In the genomic region with DNA sequence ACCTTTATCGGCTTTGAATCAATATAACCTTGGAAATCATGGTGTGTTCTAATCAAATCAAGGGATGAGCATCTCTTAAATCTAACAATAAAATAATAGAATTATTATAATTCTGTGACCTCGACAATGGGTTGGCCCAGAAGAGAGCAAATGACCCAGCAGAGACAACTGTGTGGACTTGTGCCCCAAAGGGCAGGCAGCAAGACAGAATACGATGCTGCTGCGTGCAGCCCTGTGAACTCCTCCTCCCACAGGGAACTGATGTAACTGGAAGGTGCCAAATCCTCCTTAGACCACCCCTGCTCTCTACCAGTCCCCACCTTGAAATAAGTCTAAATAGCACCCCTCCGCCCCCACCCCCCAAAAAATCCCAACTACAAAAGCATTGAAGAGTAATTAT, we compare ENCODE assay signal across 29 cellular contexts. TPM values are rescaled to one million over a fixed set of nuclear protein-coding genes. Genes with fewer than 3 reads are reported as not detected.
"Had no signal": no experiment of that assay in that cellular context is flagged by ENCODE, and none has a peak within 500 bp of the region (broad histone marks: within the 10 kb centered on the region; RNA-seq: fewer than 3 reads in every experiment).

No MANE protein-coding gene starts in this region.

- ATAC-seq: stimulated activated effector memory CD8-positive, alpha-beta T cell treated with anti-CD3 and anti-CD28 coated beads, Interleukin-12 subunit alpha, Interleukin-12 subunit beta, amount 100 ng/mL, for 72 hours; stimulated activated memory B cell treated with anti-CD40 and anti-IgM and Interleukin-4, amounts not matched to agents 10 μg/mL and 1 μg/mL and 100 μg/mL, for 72 hours; stimulated activated naive B cell treated with anti-CD40 and anti-IgM and Interleukin-4, amounts not matched to agents 10 μg/mL and 1 μg/mL and 100 μg/mL, for 72 hours; stimulated activated naive CD8-positive, alpha-beta T cell treated with anti-CD3 and anti-CD28 coated beads, Interleukin-15, amount 100 ng/mL, for 72 hours; stimulated activated naive CD8-positive, alpha-beta T cell treated with anti-CD3 and anti-CD28 coated beads, Interleukin-15, Interleukin-2, amounts not matched to agents 100 U/mL and 50 U/mL, for 24 hours; upper lobe of right lung had no signal

- H3K4me3 ChIP-seq: stomach, suprapubic skin, testis, thoracic aorta, thyroid gland, tibial artery, tibial nerve, transverse colon, upper lobe of left lung, upper lobe of right lung, uterus, vagina had no signal

- H3K36me3 ChIP-seq: stomach, suprapubic skin, thoracic aorta, thyroid gland, tibial artery, tibial nerve, transverse colon, upper lobe of left lung, upper lobe of right lung, uterus, vagina had no signal

- H3K4me1 Mint-ChIP-seq: stimulated activated effector memory CD8-positive, alpha-beta T cell treated with anti-CD3 and anti-CD28 coated beads, Interleukin-12 subunit alpha, Interleukin-12 subunit beta, amount 100 ng/mL, for 72 hours; stimulated activated memory B cell treated with anti-CD40 and anti-IgM and Interleukin-4, amounts not matched to agents 10 μg/mL and 1 μg/mL and 100 μg/mL, for 72 hours had no signal

- DNase-seq: stimulated activated CD4-positive, alpha-beta T cell treated with anti-CD3 and anti-CD28 coated beads, Interleukin-2, amount 100 ng/mL, for 48 hours; stimulated activated CD4-positive, alpha-beta T cell treated with anti-CD3 and anti-CD28 coated beads, Interleukin-4, amount 100 ng/mL, for 1 hour; stimulated activated CD4-positive, alpha-beta T cell treated with anti-CD3 and anti-CD28 coated beads, Interleukin-4, amount 100 ng/mL, for 24 hours; stimulated activated CD4-positive, alpha-beta T cell treated with anti-CD3 and anti-CD28 coated beads, Interleukin-4, amount 100 ng/mL, for 4 hours; stimulated activated CD8-positive, alpha-beta memory T cell treated with anti-CD3 and anti-CD28 coated beads, Interleukin-4, amount 100 ng/mL, for 48 hours; stimulated activated naive B cell treated with anti-CD40 and anti-IgM and Interleukin-4, amounts not matched to agents 10 μg/mL and 1 μg/mL and 100 μg/mL, for 72 hours; stimulated activated naive CD4-positive, alpha-beta T cell; stimulated activated naive CD4-positive, alpha-beta T cell treated with Interleukin-2 at 50 U/mL for 16 hours; stimulated activated naive CD8-positive, alpha-beta T cell treated with anti-CD3 and anti-CD28 coated beads, Interleukin-15, amount 100 ng/mL, for 72 hours; stimulated activated naive CD8-positive, alpha-beta T cell treated with anti-CD3 and anti-CD28 coated beads, Interleukin-15, Interleukin-2, amounts not matched to agents 100 U/mL and 50 U/mL, for 24 hours; stomach; substantia nigra; testis; thyroid gland; tibial artery; transverse colon; trophoblast cell; upper lobe of left lung; upper lobe of right lung; uterus had no signal

- H3K4me1 ChIP-seq: stomach, suprapubic skin, testis, thyroid gland, transverse colon, upper lobe of left lung, upper lobe of right lung, uterus, vagina had no signal

- H3K36me3 Mint-ChIP-seq: stimulated activated effector memory CD8-positive, alpha-beta T cell treated with anti-CD3 and anti-CD28 coated beads, Interleukin-12 subunit alpha, Interleukin-12 subunit beta, amount 100 ng/mL, for 72 hours; stimulated activated memory B cell treated with anti-CD40 and anti-IgM and Interleukin-4, amounts not matched to agents 10 μg/mL and 1 μg/mL and 100 μg/mL, for 72 hours; type B pancreatic cell had no signal

- H3K4me3 Mint-ChIP-seq: stimulated activated effector memory CD8-positive, alpha-beta T cell treated with anti-CD3 and anti-CD28 coated beads, Interleukin-12 subunit alpha, Interleukin-12 subunit beta, amount 100 ng/mL, for 72 hours; stimulated activated memory B cell treated with anti-CD40 and anti-IgM and Interleukin-4, amounts not matched to agents 10 μg/mL and 1 μg/mL and 100 μg/mL, for 72 hours; stimulated activated naive B cell treated with anti-CD40 and anti-IgM and Interleukin-4, amounts not matched to agents 10 μg/mL and 1 μg/mL and 100 μg/mL, for 72 hours; stimulated activated naive CD8-positive, alpha-beta T cell treated with anti-CD3 and anti-CD28 coated beads, Interleukin-15, amount 100 ng/mL, for 72 hours; stimulated activated naive CD8-positive, alpha-beta T cell treated with anti-CD3 and anti-CD28 coated beads, Interleukin-15, Interleukin-2, amounts not matched to agents 100 ng/mL and 50 ng/mL, for 24 hours; type B pancreatic cell had no signal

- H3K9me3 ChIP-seq: stomach, suprapubic skin, testis, thoracic aorta, thyroid gland, tibial artery, tibial nerve, transverse colon, upper lobe of left lung, upper lobe of right lung, uterus, vagina had no signal

- H3K27me3 ChIP-seq: suprapubic skin, testis, thyroid gland, tibial artery, tibial nerve, transverse colon, upper lobe of left lung, uterus, vagina had no signal

- H3K27ac Mint-ChIP-seq: stimulated activated effector memory CD8-positive, alpha-beta T cell treated with anti-CD3 and anti-CD28 coated beads, Interleukin-12 subunit alpha, Interleukin-12 subunit beta, amount 100 ng/mL, for 72 hours; stimulated activated memory B cell treated with anti-CD40 and anti-IgM and Interleukin-4, amounts not matched to agents 10 μg/mL and 1 μg/mL and 100 μg/mL, for 72 hours; stimulated activated naive CD8-positive, alpha-beta T cell treated with anti-CD3 and anti-CD28 coated beads, Interleukin-15, Interleukin-2, amounts not matched to agents 100 ng/mL and 50 ng/mL, for 24 hours; type B pancreatic cell had no signal

- H3K27ac ChIP-seq: stomach, suprapubic skin, testis, thoracic aorta, thyroid gland, tibial artery, tibial nerve, transverse colon, upper lobe of left lung, upper lobe of right lung, uterus, vagina had no signal

RNA-seq across cellular contexts. Expression of gene ACAN, which starts 50.7 kb away (rescaled TPM):
- total RNA-seq: subcutaneous adipose tissue had no signal
